28 cellular contexts compared by ENCODE assay signal in genomic region chr1:200887036-200887435, GRCh38. TPM values are rescaled to one million over a fixed set of nuclear protein-coding genes. Genes with fewer than 3 reads are reported as not detected.
DNase-seq lines count a peak whose midpoint lies in the region; ATAC-seq and TF ChIP-seq lines count a peak whose summit lies in the region.
"Had no signal": no experiment of that assay in that cellular context is flagged by ENCODE, and none has a peak within 500 bp of the region (broad histone marks: within the 10 kb centered on the region; RNA-seq: fewer than 3 reads in every experiment).

No MANE protein-coding gene starts in this region.

- CTCF ChIA-PET in activated CD8-positive, alpha-beta memory T cell treated with anti-CD3 and anti-CD28 coated beads, Interleukin-2, amount 10 ng/mL, durations not matched to agents 7 days and 5 days (lab: Charles Lee): no interaction called here

- TF ChIP-seq CTCF in GM06990 (IDR thresholded peaks at IDR 0.05; ENCODE audit: insufficient read depth, low read length, poor library complexity, severe bottlenecking): no peak
- no peak for TF ChIP-seq CTCF in nephron progenitor cell (IDR thresholded peaks at IDR 0.05)
- no peak for TF ChIP-seq CTCF in uterus (IDR thresholded peaks at IDR 0.05)

- peaks cover 2% of the 10 kb centered on the region for H3K79me2 ChIP-seq in mesendoderm (ENCODE audit: control insufficient read depth, insufficient read depth, low read length)

- H2BK15ac ChIP-seq in mesendoderm (replicated peaks; ENCODE audit: low read depth): no peak overlapping the region

- H3K9me3 Mint-ChIP-seq in activated CD8-positive, alpha-beta memory T cell treated with anti-CD3 and anti-CD28 coated beads, Interleukin-2, amount 10 ng/mL, durations not matched to agents 7 days and 5 days (ENCODE audit: low read depth): no peaks in the 10 kb centered on the region
- no peaks in the 10 kb centered on the region for H3K9me3 Mint-ChIP-seq in activated T-helper 17 cell treated with anti-CD3 and anti-CD28 coated beads, Interleukin-2, amount 50 U/mL, for 72 hours
- H3K9me3 Mint-ChIP-seq in nephron progenitor cell: no peaks in the 10 kb centered on the region
- H3K9me3 Mint-ChIP-seq: type B pancreatic cell had no signal

- no peak for ATAC-seq in activated CD8-positive, alpha-beta memory T cell treated with anti-CD3 and anti-CD28 coated beads, Interleukin-2, amount 10 ng/mL, durations not matched to agents 7 days and 5 days
- no peak for ATAC-seq in activated T-helper 17 cell treated with anti-CD3 and anti-CD28 coated beads, Interleukin-2, amount 50 U/mL, for 72 hours (replicated peaks)
- no peak for ATAC-seq in GM19467 (IDR thresholded peaks at IDR 0.05; ENCODE audit: unreplicated experiment)
- ATAC-seq: body of pancreas had no signal

- H3K27me3 Mint-ChIP-seq in activated CD8-positive, alpha-beta memory T cell treated with anti-CD3 and anti-CD28 coated beads, Interleukin-2, amount 10 ng/mL, durations not matched to agents 7 days and 5 days: peaks cover 63% of the 10 kb centered on the region
- peaks cover 2% of the 10 kb centered on the region for H3K27me3 Mint-ChIP-seq in activated T-helper 17 cell treated with anti-CD3 and anti-CD28 coated beads, Interleukin-2, amount 50 U/mL, for 72 hours
- no peaks in the 10 kb centered on the region for H3K27me3 Mint-ChIP-seq in nephron progenitor cell (ENCODE audit: low read depth, poor library complexity)

- H3K56ac ChIP-seq in mesendoderm (ENCODE audit: low read length): no peak overlapping the region

- no peak overlapping the region for H4K5ac ChIP-seq in mesendoderm (ENCODE audit: low read length)

- no peak for DNase-seq in activated CD8-positive, alpha-beta memory T cell treated with anti-CD3 and anti-CD28 coated beads, Interleukin-2, amount 10 ng/mL, durations not matched to agents 7 days and 5 days
- no peak for DNase-seq in activated CD8-positive, alpha-beta memory T cell treated with anti-CD3 and anti-CD28 coated beads, Interleukin-2, amount 50 U/mL, for 48 hours
- DNase-seq in GM06990 (ENCODE audit: extremely low read depth, insufficient read length) (no peak), nephron progenitor cell (no peak), uterus (no peak), mesendoderm (no peak)
- DNase-seq: activated CD4-positive, alpha-beta T cell treated with anti-CD3 and anti-CD28 coated beads, Interleukin-2, amount 50 U/mL, for 4 hours; activated T-cell treated with anti-CD3 and anti-CD28 coated beads, Interleukin-2, amount 50 U/mL, for 48 hours; AML-193; body of pancreas; Calu3; effector CD4-positive, alpha-beta T cell; H7; hippocampal formation; NCI-H2171 treated with DMSO at 0.1 percent for 48 hours; NCI-H526 treated with DMSO at 0.1 percent for 48 hours; RPMI8226; stimulated activated CD4-positive, alpha-beta T cell treated with anti-CD3 and anti-CD28 coated beads, Interleukin-4, amount 100 ng/mL, for 24 hours had no signal

- H2BK5ac ChIP-seq in mesendoderm (ENCODE audit: low read length): no peak overlapping the region

- H2AK5ac ChIP-seq in mesendoderm (ENCODE audit: low read length): no peak overlapping the region

- no peak overlapping the region for H3K4ac ChIP-seq in mesendoderm (ENCODE audit: low read depth, low read length)

- no CpG with 5 or more reads among the region's 11 CpGs for WGBS in mesendoderm (ENCODE audit: extremely low coverage, insufficient coverage, low lambda C conversion rate)

- H3K36me3 Mint-ChIP-seq in activated CD8-positive, alpha-beta memory T cell treated with anti-CD3 and anti-CD28 coated beads, Interleukin-2, amount 10 ng/mL, durations not matched to agents 7 days and 5 days: no peaks in the 10 kb centered on the region
- no peaks in the 10 kb centered on the region for H3K36me3 Mint-ChIP-seq in activated T-helper 17 cell treated with anti-CD3 and anti-CD28 coated beads, Interleukin-2, amount 50 U/mL, for 72 hours (ENCODE audit: low read depth)
- H3K36me3 Mint-ChIP-seq in nephron progenitor cell (ENCODE audit: low read depth): no peaks in the 10 kb centered on the region
- H3K36me3 Mint-ChIP-seq: type B pancreatic cell had no signal

- TF ChIP-seq POLR2A in uterus (IDR thresholded peaks at IDR 0.05): no peak

- H3K36me3 ChIP-seq in GM06990 (ENCODE audit: control insufficient read depth, insufficient read depth, low read length) (no peaks in the 10 kb centered on the region), uterus (no peaks in the 10 kb centered on the region), mesendoderm (ENCODE audit: control insufficient read depth, insufficient read depth, low read length) (no peaks in the 10 kb centered on the region)
- H3K36me3 ChIP-seq: esophagus muscularis mucosa had no signal

- no peak overlapping the region for H2BK120ac ChIP-seq in mesendoderm (ENCODE audit: low read depth, low read length)

- no peaks in the 10 kb centered on the region for H3K79me1 ChIP-seq in mesendoderm (ENCODE audit: low read length)

- peak overlapping the region; percentile 15 for H3K27ac Mint-ChIP-seq in activated CD8-positive, alpha-beta memory T cell treated with anti-CD3 and anti-CD28 coated beads, Interleukin-2, amount 10 ng/mL, durations not matched to agents 7 days and 5 days
- H3K27ac Mint-ChIP-seq in activated T-helper 17 cell treated with anti-CD3 and anti-CD28 coated beads, Interleukin-2, amount 50 U/mL, for 72 hours: no peak overlapping the region
- H3K27ac Mint-ChIP-seq in nephron progenitor cell: peak overlapping the region; percentile 95
- H3K27ac Mint-ChIP-seq: type B pancreatic cell had no signal

- H3K27me3 ChIP-seq in GM06990 (replicated peaks; ENCODE audit: control insufficient read depth, insufficient read depth, low read length) (no peaks in the 10 kb centered on the region), uterus (peaks cover 8 to 9% of the 10 kb centered on the region in 2 donors), mesendoderm (ENCODE audit: insufficient read depth, low read length, poor library complexity) (no peaks in the 10 kb centered on the region)
- H3K27me3 ChIP-seq: body of pancreas had no signal

- H3K18ac ChIP-seq in mesendoderm (ENCODE audit: low read length): no peak overlapping the region

- no peaks in the 10 kb centered on the region for H3K9me3 ChIP-seq in uterus
- H3K9me3 ChIP-seq: body of pancreas, esophagus muscularis mucosa had no signal

- intact Hi-C loops in uterus (cut with DNase I; ENCODE audit: low total_unique reads): no loop called here

- H3K23ac ChIP-seq in mesendoderm (ENCODE audit: low read length): no peak overlapping the region

- no peak overlapping the region for H4K8ac ChIP-seq in mesendoderm (ENCODE audit: low read depth, low read length)

- no peak overlapping the region for H3K9ac ChIP-seq in mesendoderm (ENCODE audit: low read length)

- peaks cover 55% of the 10 kb centered on the region for H3K4me1 Mint-ChIP-seq in activated CD8-positive, alpha-beta memory T cell treated with anti-CD3 and anti-CD28 coated beads, Interleukin-2, amount 10 ng/mL, durations not matched to agents 7 days and 5 days
- H3K4me1 Mint-ChIP-seq in activated T-helper 17 cell treated with anti-CD3 and anti-CD28 coated beads, Interleukin-2, amount 50 U/mL, for 72 hours: peaks cover 26% of the 10 kb centered on the region
- peaks cover 65% of the 10 kb centered on the region for H3K4me1 Mint-ChIP-seq in nephron progenitor cell

- H3K4me3 Mint-ChIP-seq in activated CD8-positive, alpha-beta memory T cell treated with anti-CD3 and anti-CD28 coated beads, Interleukin-2, amount 10 ng/mL, durations not matched to agents 7 days and 5 days: no peak overlapping the region
- H3K4me3 Mint-ChIP-seq in activated T-helper 17 cell treated with anti-CD3 and anti-CD28 coated beads, Interleukin-2, amount 50 U/mL, for 72 hours: peak overlapping the region; percentile 41
- peak overlapping the region; percentile 44 for H3K4me3 Mint-ChIP-seq in nephron progenitor cell
- H3K4me3 Mint-ChIP-seq: type B pancreatic cell had no signal

- H3K4me3 ChIP-seq in GM06990 (replicated peaks; ENCODE audit: low read depth, low read length) (peak overlapping the region; percentile 51), uterus (no peak overlapping the region), mesendoderm (ENCODE audit: low read length) (no peak overlapping the region)
- H3K4me3 ChIP-seq: body of pancreas, esophagus muscularis mucosa, SK-N-MC had no signal

- H3K27ac ChIP-seq in uterus (no peak overlapping the region), mesendoderm (ENCODE audit: low read depth, low read length) (no peak overlapping the region)
- H3K27ac ChIP-seq: body of pancreas, esophagus muscularis mucosa, SK-N-MC had no signal

- H3K4me2 ChIP-seq in mesendoderm (ENCODE audit: low read length): no peak overlapping the region

- peaks cover 0 to 5% of the 10 kb centered on the region in 2 donors for H3K4me1 ChIP-seq in uterus
- H3K4me1 ChIP-seq in mesendoderm (ENCODE audit: control insufficient read depth, low read depth, low read length): peaks cover 2% of the 10 kb centered on the region

RNA-seq across cellular contexts. Expression of gene INAVA, which starts 7.7 kb away (rescaled TPM):
- total RNA-seq in activated CD8-positive, alpha-beta memory T cell treated with anti-CD3 and anti-CD28 coated beads, Interleukin-2, amount 10 ng/mL, durations not matched to agents 7 days and 5 days: 1 to 10 TPM in 1 of 2 experiments, under 1 TPM in 1; 0.15 to 2.6 TPM
- under 1 TPM; 0.13 to 0.19 TPM for total RNA-seq in activated T-helper 17 cell treated with anti-CD3 and anti-CD28 coated beads, Interleukin-2, amount 50 U/mL, for 72 hours
- 1 to 10 TPM in 2 of 4 donors, under 1 TPM in 1, not detected in 1; 0.59 to 8.5 (median 1.5) TPM for total RNA-seq in uterus
- polyA plus RNA-seq in mesendoderm (2013, experiment 1 of 2): 34.9 TPM
- 36.1 TPM for polyA plus RNA-seq in mesendoderm (2013, experiment 2 of 2)
- total RNA-seq: T-helper 2 cell treated with Interferon-gamma antibody and Interleukin-4, amounts not matched to agents 100 ng/mL and 5 ng/mL, for 36 hours had no signal

RNA-seq across cellular contexts. Expression of gene GPR25, which starts 14.3 kb away (rescaled TPM):
- total RNA-seq in activated CD8-positive, alpha-beta memory T cell treated with anti-CD3 and anti-CD28 coated beads, Interleukin-2, amount 10 ng/mL, durations not matched to agents 7 days and 5 days: under 1 TPM in 1 of 2 experiments, not detected in 1; 0.35 TPM
- total RNA-seq in activated T-helper 17 cell treated with anti-CD3 and anti-CD28 coated beads, Interleukin-2, amount 50 U/mL, for 72 hours: 1 to 10 TPM in 1 of 2 donors, not detected in 1; 1.8 TPM
- total RNA-seq in uterus: under 1 TPM in 1 of 4 donors, not detected in 3; 0.28 TPM
- not detected for polyA plus RNA-seq in mesendoderm (2013, experiment 1 of 2)
- polyA plus RNA-seq in mesendoderm (2013, experiment 2 of 2): not detected
- total RNA-seq: A172; Calu3; esophagus muscularis mucosa; frontal cortex; H7; lower leg skin; osteoblast; T-helper 2 cell treated with Interferon-gamma antibody and Interleukin-4, amounts not matched to agents 100 ng/mL and 5 ng/mL, for 36 hours had no signal
